ENCODE assay signal across 1 cellular context in the genomic region with DNA sequence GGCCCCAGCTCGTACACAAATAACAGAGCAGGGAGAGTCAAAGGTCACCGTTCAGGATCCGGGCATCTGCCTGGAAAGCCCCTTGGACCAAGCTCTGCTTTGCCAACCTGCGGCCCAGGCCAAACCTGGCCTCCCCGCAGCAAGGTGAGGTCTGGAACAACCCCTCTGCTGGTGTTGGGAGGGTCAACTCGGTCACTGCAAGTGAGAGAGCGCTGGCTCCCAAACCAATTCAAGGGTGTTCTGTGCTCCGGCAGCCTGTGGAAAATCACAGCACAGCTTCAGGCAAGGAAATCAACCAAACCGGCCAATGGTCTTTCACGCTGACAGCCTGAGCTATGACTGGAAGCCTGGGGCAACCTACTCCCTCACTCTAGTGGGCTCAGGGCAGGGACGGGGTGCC.
TF ChIP-seq lines count a peak whose summit lies in the region.

No MANE protein-coding gene starts in this region.

TF ChIP-seq in GM23338, 12 proteins besides CTCF, POLR2A, EP300 and RAD21 (continued from another document):
- TF ChIP-seq, protein P1, sequence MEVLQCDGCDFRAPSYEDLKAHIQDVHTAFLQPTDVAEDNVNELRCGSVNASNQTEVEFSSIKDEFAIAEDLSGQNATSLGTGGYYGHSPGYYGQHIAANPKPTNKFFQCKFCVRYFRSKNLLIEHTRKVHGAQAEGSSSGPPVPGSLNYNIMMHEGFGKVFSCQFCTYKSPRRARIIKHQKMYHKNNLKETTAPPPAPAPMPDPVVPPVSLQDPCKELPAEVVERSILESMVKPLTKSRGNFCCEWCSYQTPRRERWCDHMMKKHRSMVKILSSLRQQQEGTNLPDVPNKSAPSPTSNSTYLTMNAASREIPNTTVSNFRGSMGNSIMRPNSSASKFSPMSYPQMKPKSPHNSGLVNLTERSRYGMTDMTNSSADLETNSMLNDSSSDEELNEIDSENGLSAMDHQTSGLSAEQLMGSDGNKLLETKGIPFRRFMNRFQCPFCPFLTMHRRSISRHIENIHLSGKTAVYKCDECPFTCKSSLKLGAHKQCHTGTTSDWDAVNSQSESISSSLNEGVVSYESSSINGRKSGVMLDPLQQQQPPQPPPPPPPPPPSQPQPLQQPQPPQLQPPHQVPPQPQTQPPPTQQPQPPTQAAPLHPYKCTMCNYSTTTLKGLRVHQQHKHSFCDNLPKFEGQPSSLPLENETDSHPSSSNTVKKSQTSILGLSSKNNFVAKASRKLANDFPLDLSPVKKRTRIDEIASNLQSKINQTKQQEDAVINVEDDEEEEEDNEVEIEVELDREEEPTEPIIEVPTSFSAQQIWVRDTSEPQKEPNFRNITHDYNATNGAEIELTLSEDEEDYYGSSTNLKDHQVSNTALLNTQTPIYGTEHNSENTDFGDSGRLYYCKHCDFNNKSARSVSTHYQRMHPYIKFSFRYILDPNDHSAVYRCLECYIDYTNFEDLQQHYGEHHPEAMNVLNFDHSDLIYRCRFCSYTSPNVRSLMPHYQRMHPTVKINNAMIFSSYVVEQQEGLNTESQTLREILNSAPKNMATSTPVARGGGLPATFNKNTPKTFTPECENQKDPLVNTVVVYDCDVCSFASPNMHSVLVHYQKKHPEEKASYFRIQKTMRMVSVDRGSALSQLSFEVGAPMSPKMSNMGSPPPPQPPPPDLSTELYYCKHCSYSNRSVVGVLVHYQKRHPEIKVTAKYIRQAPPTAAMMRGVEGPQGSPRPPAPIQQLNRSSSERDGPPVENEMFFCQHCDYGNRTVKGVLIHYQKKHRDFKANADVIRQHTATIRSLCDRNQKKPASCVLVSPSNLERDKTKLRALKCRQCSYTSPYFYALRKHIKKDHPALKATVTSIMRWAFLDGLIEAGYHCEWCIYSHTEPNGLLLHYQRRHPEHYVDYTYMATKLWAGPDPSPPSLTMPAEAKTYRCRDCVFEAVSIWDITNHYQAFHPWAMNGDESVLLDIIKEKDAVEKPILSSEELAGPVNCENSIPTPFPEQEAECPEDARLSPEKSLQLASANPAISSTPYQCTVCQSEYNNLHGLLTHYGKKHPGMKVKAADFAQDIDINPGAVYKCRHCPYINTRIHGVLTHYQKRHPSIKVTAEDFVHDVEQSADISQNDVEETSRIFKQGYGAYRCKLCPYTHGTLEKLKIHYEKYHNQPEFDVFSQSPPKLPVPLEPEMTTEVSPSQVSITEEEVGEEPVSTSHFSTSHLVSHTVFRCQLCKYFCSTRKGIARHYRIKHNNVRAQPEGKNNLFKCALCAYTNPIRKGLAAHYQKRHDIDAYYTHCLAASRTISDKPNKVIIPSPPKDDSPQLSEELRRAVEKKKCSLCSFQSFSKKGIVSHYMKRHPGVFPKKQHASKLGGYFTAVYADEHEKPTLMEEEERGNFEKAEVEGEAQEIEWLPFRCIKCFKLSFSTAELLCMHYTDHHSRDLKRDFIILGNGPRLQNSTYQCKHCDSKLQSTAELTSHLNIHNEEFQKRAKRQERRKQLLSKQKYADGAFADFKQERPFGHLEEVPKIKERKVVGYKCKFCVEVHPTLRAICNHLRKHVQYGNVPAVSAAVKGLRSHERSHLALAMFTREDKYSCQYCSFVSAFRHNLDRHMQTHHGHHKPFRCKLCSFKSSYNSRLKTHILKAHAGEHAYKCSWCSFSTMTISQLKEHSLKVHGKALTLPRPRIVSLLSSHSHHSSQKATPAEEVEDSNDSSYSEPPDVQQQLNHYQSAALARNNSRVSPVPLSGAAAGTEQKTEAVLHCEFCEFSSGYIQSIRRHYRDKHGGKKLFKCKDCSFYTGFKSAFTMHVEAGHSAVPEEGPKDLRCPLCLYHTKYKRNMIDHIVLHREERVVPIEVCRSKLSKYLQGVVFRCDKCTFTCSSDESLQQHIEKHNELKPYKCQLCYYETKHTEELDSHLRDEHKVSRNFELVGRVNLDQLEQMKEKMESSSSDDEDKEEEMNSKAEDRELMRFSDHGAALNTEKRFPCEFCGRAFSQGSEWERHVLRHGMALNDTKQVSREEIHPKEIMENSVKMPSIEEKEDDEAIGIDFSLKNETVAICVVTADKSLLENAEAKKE (CRISPR knock-in tag; IDR thresholded peaks at IDR 0.05): no peak
- TF ChIP-seq NANOG (IDR thresholded peaks at IDR 0.05; ENCODE audit: borderline replicate concordance) (no peak), EZH2phosphoT487 (IDR thresholded peaks at IDR 0.05; ENCODE audit: unreplicated experiment) (no peak), JUNB (IDR thresholded peaks at IDR 0.05; ENCODE audit: unreplicated experiment) (no peak)
- TF ChIP-seq, protein P2, sequence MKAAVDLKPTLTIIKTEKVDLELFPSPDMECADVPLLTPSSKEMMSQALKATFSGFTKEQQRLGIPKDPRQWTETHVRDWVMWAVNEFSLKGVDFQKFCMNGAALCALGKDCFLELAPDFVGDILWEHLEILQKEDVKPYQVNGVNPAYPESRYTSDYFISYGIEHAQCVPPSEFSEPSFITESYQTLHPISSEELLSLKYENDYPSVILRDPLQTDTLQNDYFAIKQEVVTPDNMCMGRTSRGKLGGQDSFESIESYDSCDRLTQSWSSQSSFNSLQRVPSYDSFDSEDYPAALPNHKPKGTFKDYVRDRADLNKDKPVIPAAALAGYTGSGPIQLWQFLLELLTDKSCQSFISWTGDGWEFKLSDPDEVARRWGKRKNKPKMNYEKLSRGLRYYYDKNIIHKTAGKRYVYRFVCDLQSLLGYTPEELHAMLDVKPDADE (IDR thresholded peaks at IDR 0.05): no peak
- TF ChIP-seq, protein P3, sequence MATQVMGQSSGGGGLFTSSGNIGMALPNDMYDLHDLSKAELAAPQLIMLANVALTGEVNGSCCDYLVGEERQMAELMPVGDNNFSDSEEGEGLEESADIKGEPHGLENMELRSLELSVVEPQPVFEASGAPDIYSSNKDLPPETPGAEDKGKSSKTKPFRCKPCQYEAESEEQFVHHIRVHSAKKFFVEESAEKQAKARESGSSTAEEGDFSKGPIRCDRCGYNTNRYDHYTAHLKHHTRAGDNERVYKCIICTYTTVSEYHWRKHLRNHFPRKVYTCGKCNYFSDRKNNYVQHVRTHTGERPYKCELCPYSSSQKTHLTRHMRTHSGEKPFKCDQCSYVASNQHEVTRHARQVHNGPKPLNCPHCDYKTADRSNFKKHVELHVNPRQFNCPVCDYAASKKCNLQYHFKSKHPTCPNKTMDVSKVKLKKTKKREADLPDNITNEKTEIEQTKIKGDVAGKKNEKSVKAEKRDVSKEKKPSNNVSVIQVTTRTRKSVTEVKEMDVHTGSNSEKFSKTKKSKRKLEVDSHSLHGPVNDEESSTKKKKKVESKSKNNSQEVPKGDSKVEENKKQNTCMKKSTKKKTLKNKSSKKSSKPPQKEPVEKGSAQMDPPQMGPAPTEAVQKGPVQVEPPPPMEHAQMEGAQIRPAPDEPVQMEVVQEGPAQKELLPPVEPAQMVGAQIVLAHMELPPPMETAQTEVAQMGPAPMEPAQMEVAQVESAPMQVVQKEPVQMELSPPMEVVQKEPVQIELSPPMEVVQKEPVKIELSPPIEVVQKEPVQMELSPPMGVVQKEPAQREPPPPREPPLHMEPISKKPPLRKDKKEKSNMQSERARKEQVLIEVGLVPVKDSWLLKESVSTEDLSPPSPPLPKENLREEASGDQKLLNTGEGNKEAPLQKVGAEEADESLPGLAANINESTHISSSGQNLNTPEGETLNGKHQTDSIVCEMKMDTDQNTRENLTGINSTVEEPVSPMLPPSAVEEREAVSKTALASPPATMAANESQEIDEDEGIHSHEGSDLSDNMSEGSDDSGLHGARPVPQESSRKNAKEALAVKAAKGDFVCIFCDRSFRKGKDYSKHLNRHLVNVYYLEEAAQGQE (IDR thresholded peaks at IDR 0.05; ENCODE audit: unreplicated experiment): no peak
TF ChIP-seq in GM23338: peak in this region for 0.
